ENCODE assay signal across 8 cellular contexts in genomic region chr5:111278824-111279504, GRCh38. TPM values are rescaled to one million over a fixed set of nuclear protein-coding genes. Genes with fewer than 3 reads are reported as not detected.
A peak's percentile ranks its signal among the peaks of the same experiment; 100 is the strongest.
DNase-seq lines count a peak whose midpoint lies in the region; FAIRE-seq and TF ChIP-seq lines count a peak whose summit lies in the region.

No MANE protein-coding gene starts in this region.

- H3K4me3 ChIP-seq in GM12875 (ENCODE audit: low read depth, low read length) (no peak overlapping the region), LNCaP clone FGC (ENCODE audit: low read depth, low read length) (no peak overlapping the region)

- H3K36me3 Mint-ChIP-seq in activated CD4-positive, alpha-beta T cell treated with anti-CD3 and anti-CD28 coated beads, Interleukin-2, amount 10 ng/mL, durations not matched to agents 24 days and 14 days (ENCODE audit: low read depth), result no peaks in the 10 kb centered on the region
- no peaks in the 10 kb centered on the region for H3K36me3 Mint-ChIP-seq in mesothelial cell of epicardium

- H3K4me1 Mint-ChIP-seq in activated CD4-positive, alpha-beta T cell treated with anti-CD3 and anti-CD28 coated beads, Interleukin-2, amount 10 ng/mL, durations not matched to agents 24 days and 14 days, result peaks cover 24% of the 10 kb centered on the region
- peaks cover 10% of the 10 kb centered on the region for H3K4me1 Mint-ChIP-seq in mesothelial cell of epicardium

- TF ChIP-seq CTCF in GM12875 (IDR thresholded peaks at IDR 0.05; ENCODE audit: borderline replicate concordance, insufficient read depth, low read depth, low read length) (peak; percentile 68), LNCaP clone FGC (IDR thresholded peaks at IDR 0.05; ENCODE audit: control insufficient read depth, extremely low read depth, insufficient read depth) (peak; percentile 91), mesothelial cell of epicardium (IDR thresholded peaks at IDR 0.05; ENCODE audit: unreplicated experiment) (peak; percentile 75)

- H3K9me3 Mint-ChIP-seq in activated CD4-positive, alpha-beta T cell treated with anti-CD3 and anti-CD28 coated beads, Interleukin-2, amount 10 ng/mL, durations not matched to agents 24 days and 14 days, result no peaks in the 10 kb centered on the region
- H3K9me3 Mint-ChIP-seq in mesothelial cell of epicardium, result no peaks in the 10 kb centered on the region

- peak; percentile 15 for FAIRE-seq in H54 (lab: Jason Lieb, UNC)

- H3K4me3 Mint-ChIP-seq in activated CD4-positive, alpha-beta T cell treated with anti-CD3 and anti-CD28 coated beads, Interleukin-2, amount 10 ng/mL, durations not matched to agents 24 days and 14 days, result no peak overlapping the region
- H3K4me3 Mint-ChIP-seq in mesothelial cell of epicardium, result no peak overlapping the region

- H3K27ac Mint-ChIP-seq in activated CD4-positive, alpha-beta T cell treated with anti-CD3 and anti-CD28 coated beads, Interleukin-2, amount 10 ng/mL, durations not matched to agents 24 days and 14 days, result no peak overlapping the region
- no peak overlapping the region for H3K27ac Mint-ChIP-seq in mesothelial cell of epicardium

- DNase-seq in H54 (ENCODE audit: insufficient read length, low spot score), result peak; percentile 11
- peak; percentile 8 for DNase-seq in LNCaP clone FGC (ENCODE audit: low read depth)
- peak; percentile 95 for DNase-seq in activated CD4-positive, alpha-beta T cell treated with anti-CD3 and anti-CD28 coated beads, Interleukin-2, amount 10 ng/mL, durations not matched to agents 24 days and 14 days
- DNase-seq in dermis blood vessel endothelial cell, result peak; percentile 71
- DNase-seq in mesothelial cell of epicardium (ENCODE audit: low spot score in 2 of 2, unreplicated experiment in 2 of 2), result peak in 1 of 2 experiments; percentile 65
- DNase-seq in stimulated activated CD8-positive, alpha-beta memory T cell treated with anti-CD3 and anti-CD28 coated beads, Interleukin-7, amount 100 ng/mL, for 48 hours (ENCODE audit: extremely low read depth in 1 of 2, low read depth in 1 of 2), result peak; percentile 55 to 69
- DNase-seq in NCI-H2227 treated with DMSO at 0.1 percent for 48 hours (lab: John Stamatoyannopoulos, UW), result no peak

- TF ChIP-seq POLR2A in H54 (IDR thresholded peaks at IDR 0.05; ENCODE audit: low read depth, low read length), result no peak

- H3K27me3 Mint-ChIP-seq in activated CD4-positive, alpha-beta T cell treated with anti-CD3 and anti-CD28 coated beads, Interleukin-2, amount 10 ng/mL, durations not matched to agents 24 days and 14 days, result no peaks in the 10 kb centered on the region
- peaks cover 2% of the 10 kb centered on the region for H3K27me3 Mint-ChIP-seq in mesothelial cell of epicardium (ENCODE audit: low read depth)

- intact Hi-C loops in activated CD4-positive, alpha-beta T cell treated with anti-CD3 and anti-CD28 coated beads, Interleukin-2, amount 10 ng/mL, durations not matched to agents 24 days and 14 days (cut with micrococcal nuclease), result loop anchor here (1.0 to 10.0 kb wide), 5 partner anchors 24 to 868 kb away; partner anchors contain the start of gene CAMK4

RNA-seq across cellular contexts. Expression of gene CAMK4, which starts 54.8 kb away (rescaled TPM):
- total RNA-seq in activated CD4-positive, alpha-beta T cell treated with anti-CD3 and anti-CD28 coated beads, Interleukin-2, amount 10 ng/mL, durations not matched to agents 24 days and 14 days, result 47.7 and 49.5 TPM in 2 replicates
- under 0.01 and 0.28 TPM in 2 replicates for total RNA-seq in dermis blood vessel endothelial cell
- total RNA-seq in mesothelial cell of epicardium, result 11.4 to 13.3 TPM (median 11.7 TPM) in 3 replicates
